ENCODE assay signal across 8 cellular contexts in the genomic region with DNA sequence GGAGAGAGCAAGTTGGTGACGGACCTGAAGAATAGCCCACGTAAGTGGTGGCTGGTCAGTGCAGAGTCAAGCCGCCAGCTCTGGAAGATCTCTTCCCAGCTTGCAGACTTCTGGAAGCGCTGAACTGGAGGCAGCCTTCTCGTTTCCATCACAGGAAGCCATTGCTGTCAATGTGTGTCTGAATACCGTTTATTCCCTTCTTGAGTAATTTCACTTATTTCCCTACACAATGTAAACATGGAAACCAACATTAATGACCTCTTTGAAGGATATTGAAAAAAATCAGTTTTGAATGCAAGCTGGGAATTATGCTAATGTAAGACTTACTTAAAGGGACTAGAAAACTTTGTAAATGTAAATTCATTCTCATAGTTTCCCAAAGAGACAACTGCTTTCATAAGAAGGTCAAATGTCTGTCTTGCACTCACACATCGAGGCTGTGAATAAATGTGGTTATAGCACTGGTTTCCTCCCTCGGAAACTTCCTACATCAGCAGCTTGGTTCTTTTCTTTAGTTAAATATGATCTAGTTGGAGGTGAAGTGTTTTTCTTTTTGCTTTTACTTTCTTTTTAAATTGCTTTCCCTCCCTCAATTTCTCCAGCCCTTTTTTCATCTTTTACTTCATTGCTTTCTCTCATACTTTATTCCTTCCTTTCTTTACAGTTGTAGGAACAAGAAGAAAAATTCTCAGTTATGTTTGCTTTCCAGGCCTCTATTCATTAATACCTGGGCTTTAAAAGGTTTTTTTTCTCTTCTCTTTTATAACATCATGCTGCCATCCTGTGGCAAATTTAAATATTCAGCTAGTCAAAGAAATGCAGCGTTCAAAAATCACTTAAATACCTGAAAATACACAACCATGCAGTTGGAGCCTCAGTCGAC.
A peak's percentile ranks its signal among the peaks of the same experiment; 100 is the strongest.
DNase-seq lines count a peak whose midpoint lies in the region; ATAC-seq and TF ChIP-seq lines count a peak whose summit lies in the region.

No MANE protein-coding gene starts in this region.

- H3K79me2 ChIP-seq in GM23248 (ENCODE audit: insufficient read depth), result no peaks in the 10 kb centered on the region

- H3K27me3 ChIP-seq in GM23248 (replicated peaks; ENCODE audit: insufficient read depth) (no peaks in the 10 kb centered on the region), suprapubic skin (no peaks in the 10 kb centered on the region)

- H2AFZ ChIP-seq in GM23248, result no peak overlapping the region

- 0 out of 2 replicates have a peak, but pooled peaks cover 4% of the 10 kb centered on the region for H3F3A ChIP-seq in GM23248 (ENCODE audit: insufficient read depth)

- DNase-seq in NCI-H1417 (lab: John Stamatoyannopoulos, UW), result peak in 2 of 3 experiments; percentile 17 to 55
- no peak for DNase-seq in NCI-H1417 treated with DMSO at 0.1 percent for 48 hours (lab: John Stamatoyannopoulos, UW)
- DNase-seq in GM23248, result peak; percentile 50
- no peak for DNase-seq in T-helper 17 cell
- DNase-seq in immature natural killer cell, result peak; percentile 85 to 88 (median 86)
- DNase-seq in Ammon's horn (ENCODE audit: low spot score), result no peak
- DNase-seq in GM19240 (ENCODE audit: insufficient read length, low spot score), result no peak
- DNase-seq in suprapubic skin (ENCODE audit: low spot score in 2 of 2), result no peak

- no peak for TF ChIP-seq EP300 in suprapubic skin (IDR thresholded peaks at IDR 0.05)

- H3K9ac ChIP-seq in GM23248, result no peak overlapping the region

- H3K36me3 Mint-ChIP-seq in T-helper 17 cell (ENCODE audit: low read depth) (no peaks in the 10 kb centered on the region), immature natural killer cell (peaks cover 0 to 6% (median 0%) of the 10 kb centered on the region in 3 donors)

- no peaks in the 10 kb centered on the region for H3K9me2 ChIP-seq in GM23248 (ENCODE audit: insufficient read depth)

- peak overlapping the region; percentile 89 for H3K4me3 Mint-ChIP-seq in T-helper 17 cell
- peak overlapping the region; percentile 83 to 94 (median 85) for H3K4me3 Mint-ChIP-seq in immature natural killer cell

- peak in 1 of 2 donors; percentile 6 for TF ChIP-seq CTCF in suprapubic skin (IDR thresholded peaks at IDR 0.05)

- H3K27ac ChIP-seq in GM23248, result no peak overlapping the region
- no peak overlapping the region for H3K27ac ChIP-seq in suprapubic skin

- H3K27me3 Mint-ChIP-seq in T-helper 17 cell (no peaks in the 10 kb centered on the region), immature natural killer cell (ENCODE audit: low read depth in 3 of 3) (peaks cover 1 to 12% (median 8%) of the 10 kb centered on the region in 3 donors)

- H4K20me1 ChIP-seq in GM23248 (ENCODE audit: insufficient read depth), result no peaks in the 10 kb centered on the region

- H3K4me2 ChIP-seq in GM23248 (ENCODE audit: unreplicated experiment), result no peak overlapping the region

- H3K4me1 ChIP-seq in GM23248 (ENCODE audit: insufficient read depth) (no peaks in the 10 kb centered on the region), suprapubic skin (peaks cover 7% of the 10 kb centered on the region)

- no peak overlapping the region for H3K4me3 ChIP-seq in GM23248
- H3K4me3 ChIP-seq in suprapubic skin, result no peak overlapping the region

- H3K9me3 ChIP-seq in GM23248 (ENCODE audit: low read depth) (no peaks in the 10 kb centered on the region), T-helper 17 cell (ENCODE audit: control insufficient read depth, low read length, poor library complexity, severe bottlenecking) (no peaks in the 10 kb centered on the region), suprapubic skin (no peaks in the 10 kb centered on the region)

- no peaks in the 10 kb centered on the region for H3K36me3 ChIP-seq in GM23248 (ENCODE audit: low read depth)
- H3K36me3 ChIP-seq in suprapubic skin, result no peaks in the 10 kb centered on the region

- TF ChIP-seq POLR2A in suprapubic skin (IDR thresholded peaks at IDR 0.05), result no peak

- in situ Hi-C loops in GM23248 (cut with MboI), result no loop called here

- peaks cover 35% of the 10 kb centered on the region for H3K4me1 Mint-ChIP-seq in T-helper 17 cell
- peaks cover 80 to 84% of the 10 kb centered on the region in 2 donors for H3K4me1 Mint-ChIP-seq in immature natural killer cell

- ATAC-seq in T-helper 17 cell, result peak; percentile 90

- H3K27ac Mint-ChIP-seq in T-helper 17 cell, result peak overlapping the region; percentile 99
- H3K27ac Mint-ChIP-seq in immature natural killer cell, result peak overlapping the region; percentile 94 to 100 (median 99)

- 79 to 83% methylated on average over 10 of the region's 10 CpGs for WGBS in GM23248 (ENCODE audit: low coverage in 1 of 2, low lambda C conversion rate in 2 of 2, missing lambda C conversion rate in 2 of 2), 2 experiments
- WGBS in suprapubic skin, result 66% methylated on average over 10 of the region's 10 CpGs

- no peaks in the 10 kb centered on the region for H3K9me3 Mint-ChIP-seq in immature natural killer cell

Comparison
In these comparisons a context has a peak if more than half of its experiments do, and no peak if none do; other contexts are left out.
1. DNase-seq: peak in NCI-H1417 (2 of 3), GM23248 (single experiment) and immature natural killer cell (3 of 3); none in NCI-H1417 treated with DMSO at 0.1 percent for 48 hours (single experiment), T-helper 17 cell (0 of 3), Ammon's horn (single experiment), GM19240 (single experiment) and suprapubic skin (0 of 2).